13 cellular contexts compared by ENCODE assay signal in the genomic region with DNA sequence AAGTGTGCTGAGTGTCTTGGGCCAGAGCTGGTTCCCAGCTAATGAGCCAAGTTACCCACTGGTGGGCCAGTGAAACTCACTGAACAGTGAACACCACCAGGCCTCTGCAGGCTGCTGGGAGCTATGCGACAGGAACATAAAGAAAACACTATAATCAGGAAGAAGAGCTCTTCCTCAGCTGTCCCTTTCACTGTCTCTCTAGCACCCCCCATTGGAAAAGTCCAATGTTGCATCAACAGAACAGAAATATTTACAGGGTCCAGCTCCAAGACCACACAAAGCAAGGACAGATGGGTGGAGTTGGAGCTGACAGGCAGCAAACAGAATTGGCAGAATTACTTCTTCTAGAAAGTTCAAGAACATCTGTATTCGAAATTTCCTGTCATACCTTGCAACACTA.
DNase-seq lines count a peak whose midpoint lies in the region; ATAC-seq and TF ChIP-seq lines count a peak whose summit lies in the region.
"Had no signal": no experiment of that assay in that cellular context is flagged by ENCODE, and none has a peak within 500 bp of the region (broad histone marks: within the 10 kb centered on the region; RNA-seq: fewer than 3 reads in every experiment).

No MANE protein-coding gene starts in this region.

- POLR2A ChIA-PET in SK-N-SH (lab: Yijun Ruan, JAX): interaction anchor here (0.6 kb wide), 1 partner anchor 1452 kb away, joined by 3 read pairs; no protein-coding TSS in a partner anchor

- no peaks in the 10 kb centered on the region for H3K9me2 ChIP-seq in SK-N-SH

- WGBS in SK-N-SH (ENCODE audit: low lambda C conversion rate): 10% methylated on average over 2 of the region's 2 CpGs
- WGBS in sigmoid colon, 2 donors: 47 to 53% methylated on average over 2 of the region's 2 CpGs

- H3F3A ChIP-seq in SK-N-SH (replicated peaks; ENCODE audit: insufficient read depth): no peaks in the 10 kb centered on the region

- CTCF ChIA-PET in SK-N-SH (lab: Yijun Ruan, JAX): interaction anchor here (0.7 to 2.4 kb wide), 3 partner anchors 8 to 254 kb away, joined by 3 to 11 read pairs (median 8); no protein-coding TSS in a partner anchor

- no peak overlapping the region for H2AFZ ChIP-seq in SK-N-SH (ENCODE audit: low read depth)

- ATAC-seq in SK-N-SH treated with all-trans-retinoic acid at 6 μM for 48 hours: no peak
- no peak for ATAC-seq in activated T-cell treated with anti-CD3 and anti-CD28 coated beads, Interleukin-2, amount 50 U/mL, for 4 hours

- TF ChIP-seq RAD21 in SK-N-SH (IDR thresholded peaks at IDR 0.05; ENCODE audit: low read length): no peak

- intact Hi-C loops in cardiac septum (cut with DNase I): no loop called here
- intact Hi-C loops in sigmoid colon (cut with DNase I): no loop called here

- H3K4me1 ChIP-seq in SK-N-SH (ENCODE audit: control insufficient read depth in 1 of 2, insufficient read depth in 2 of 2, low read depth in 1 of 2, low read length in 1 of 2) (no peaks in the 10 kb centered on the region), sigmoid colon (no peaks in the 10 kb centered on the region)
- H3K4me1 ChIP-seq: SJSA1 had no signal

- no peaks in the 10 kb centered on the region for H3K36me3 Mint-ChIP-seq in activated T-cell treated with anti-CD3 and anti-CD28 coated beads, Interleukin-2, amount 50 U/mL, for 4 hours (ENCODE audit: insufficient read depth)
- H3K36me3 Mint-ChIP-seq: activated CD4-positive, alpha-beta memory T cell treated with anti-CD3 and anti-CD28 coated beads for 36 hours; activated naive CD8-positive, alpha-beta T cell treated with anti-CD3 and anti-CD28 coated beads, Interleukin-2, amount 10 ng/mL, durations not matched to agents 7 days and 5 days had no signal

- H3K79me2 ChIP-seq in SK-N-SH (ENCODE audit: insufficient read depth): no peaks in the 10 kb centered on the region

- 0 out of 2 replicates have a peak, but pooled peaks have one; percentile 15 for TF ChIP-seq CTCF in SK-N-SH (IDR thresholded peaks at IDR 0.05)
- TF ChIP-seq CTCF in epithelial cell of esophagus (IDR thresholded peaks at IDR 0.05; ENCODE audit: insufficient read depth, low read depth, low read length, missing control alignments): peak; percentile 27
- TF ChIP-seq CTCF in sigmoid colon (IDR thresholded peaks at IDR 0.05): no peak

- H3K9ac ChIP-seq in SK-N-SH: no peak overlapping the region

- TF ChIP-seq EP300 in SK-N-SH (IDR thresholded peaks at IDR 0.05; ENCODE audit: borderline replicate concordance in 1 of 2, low read depth in 1 of 2, low read length in 1 of 2) (no peak), sigmoid colon (IDR thresholded peaks at IDR 0.05) (no peak)

- H3K4me3 Mint-ChIP-seq in activated T-cell treated with anti-CD3 and anti-CD28 coated beads, Interleukin-2, amount 50 U/mL, for 4 hours: no peak overlapping the region
- H3K4me3 Mint-ChIP-seq: activated CD4-positive, alpha-beta memory T cell treated with anti-CD3 and anti-CD28 coated beads for 36 hours; activated naive CD8-positive, alpha-beta T cell treated with anti-CD3 and anti-CD28 coated beads, Interleukin-2, amount 10 ng/mL, durations not matched to agents 7 days and 5 days had no signal

- no peak for DNase-seq in SK-N-SH
- DNase-seq in NCI-H748 (lab: John Stamatoyannopoulos, UW; ENCODE audit: unreplicated experiment): peak; percentile 47
- DNase-seq in epithelial cell of esophagus (ENCODE audit: low read depth): peak; percentile 24
- DNase-seq in activated T-cell treated with anti-CD3 and anti-CD28 coated beads, Interleukin-2, amount 50 U/mL, for 4 hours: no peak
- DNase-seq in cardiac septum (ENCODE audit: low spot score): no peak
- no peak for DNase-seq in sigmoid colon
- no peak for DNase-seq in NCI-H1436 treated with DMSO at 0.1 percent for 48 hours (lab: John Stamatoyannopoulos, UW)
- DNase-seq: activated CD4-positive, alpha-beta memory T cell treated with anti-CD3 and anti-CD28 coated beads for 36 hours; activated naive CD8-positive, alpha-beta T cell treated with anti-CD3 and anti-CD28 coated beads, Interleukin-2, amount 10 ng/mL, durations not matched to agents 7 days and 5 days; C1 segment of cervical spinal cord; NCI-H1105 treated with DMSO at 0.1 percent for 48 hours had no signal

- peaks cover 5% of the 10 kb centered on the region for H3K9me3 Mint-ChIP-seq in activated T-cell treated with anti-CD3 and anti-CD28 coated beads, Interleukin-2, amount 50 U/mL, for 4 hours
- H3K9me3 Mint-ChIP-seq: activated naive CD8-positive, alpha-beta T cell treated with anti-CD3 and anti-CD28 coated beads, Interleukin-2, amount 10 ng/mL, durations not matched to agents 7 days and 5 days had no signal

- no peaks in the 10 kb centered on the region for H3K27me3 ChIP-seq in SK-N-SH (ENCODE audit: insufficient read depth)
- no peaks in the 10 kb centered on the region for H3K27me3 ChIP-seq in sigmoid colon
- H3K27me3 ChIP-seq: SJSA1 had no signal

- peak overlapping the region in 1 of 2 experiments; percentile 16; a peak in 1 of 4 replicates for H3K4me3 ChIP-seq in SK-N-SH (ENCODE audit: low read depth in 2 of 2, low read length in 1 of 2)
- H3K4me3 ChIP-seq in epithelial cell of esophagus (ENCODE audit: low read length): no peak overlapping the region
- H3K4me3 ChIP-seq in sigmoid colon: no peak overlapping the region
- H3K4me3 ChIP-seq: SJSA1 had no signal

- H4K20me1 ChIP-seq in SK-N-SH (ENCODE audit: insufficient read depth): no peaks in the 10 kb centered on the region

- H3K9me3 ChIP-seq in SK-N-SH (no peaks in the 10 kb centered on the region), sigmoid colon (peaks cover 0 to 1% (median 0%) of the 10 kb centered on the region in 4 donors)
- H3K9me3 ChIP-seq: SJSA1 had no signal

- H3K4me1 Mint-ChIP-seq in activated T-cell treated with anti-CD3 and anti-CD28 coated beads, Interleukin-2, amount 50 U/mL, for 4 hours (ENCODE audit: low read depth): no peaks in the 10 kb centered on the region
- H3K4me1 Mint-ChIP-seq: activated naive CD8-positive, alpha-beta T cell treated with anti-CD3 and anti-CD28 coated beads, Interleukin-2, amount 10 ng/mL, durations not matched to agents 7 days and 5 days had no signal

- H3K27ac ChIP-seq in SK-N-SH (ENCODE audit: low read depth in 2 of 2, low read length in 1 of 2) (no peak overlapping the region), sigmoid colon (no peak overlapping the region)
- H3K27ac ChIP-seq: SJSA1 had no signal

- H3K4me2 ChIP-seq in SK-N-SH: no peak overlapping the region

- H3K27me3 Mint-ChIP-seq in activated T-cell treated with anti-CD3 and anti-CD28 coated beads, Interleukin-2, amount 50 U/mL, for 4 hours (ENCODE audit: low read depth): no peaks in the 10 kb centered on the region
- H3K27me3 Mint-ChIP-seq: activated CD4-positive, alpha-beta memory T cell treated with anti-CD3 and anti-CD28 coated beads for 36 hours; activated naive CD8-positive, alpha-beta T cell treated with anti-CD3 and anti-CD28 coated beads, Interleukin-2, amount 10 ng/mL, durations not matched to agents 7 days and 5 days had no signal

- no peak for TF ChIP-seq POLR2A in sigmoid colon (IDR thresholded peaks at IDR 0.05)

- H3K36me3 ChIP-seq in SK-N-SH (replicated peaks in 1 of 2; ENCODE audit: control insufficient read depth in 1 of 2, insufficient read depth in 2 of 2, low read length in 1 of 2): no peaks in the 10 kb centered on the region
- H3K36me3 ChIP-seq in sigmoid colon: no peaks in the 10 kb centered on the region
- H3K36me3 ChIP-seq: SJSA1 had no signal

TF ChIP-seq in SK-N-SH, 30 proteins besides CTCF, POLR2A, EP300 and RAD21:
- TF ChIP-seq TCF12 (IDR thresholded peaks at IDR 0.05): no peak
- TF ChIP-seq FOXJ3 (CRISPR knock-in tag; IDR thresholded peaks at IDR 0.05): no peak
- TF ChIP-seq GABPA (IDR thresholded peaks at IDR 0.05; ENCODE audit: low read depth): no peak
- no peak for TF ChIP-seq GATA2 (CRISPR knock-in tag; IDR thresholded peaks at IDR 0.05)
- TF ChIP-seq ELF1 (IDR thresholded peaks at IDR 0.05): no peak
- TF ChIP-seq MXI1 (IDR thresholded peaks at IDR 0.05; ENCODE audit: low read depth, low read length): no peak
TF ChIP-seq in SK-N-SH: peak in this region for 0.

TF ChIP-seq in SK-N-SH treated with all-trans-retinoic acid at 6 μM for 48 hours, 23 proteins besides CTCF, POLR2A, EP300 and RAD21:
- TF ChIP-seq, protein P1, sequence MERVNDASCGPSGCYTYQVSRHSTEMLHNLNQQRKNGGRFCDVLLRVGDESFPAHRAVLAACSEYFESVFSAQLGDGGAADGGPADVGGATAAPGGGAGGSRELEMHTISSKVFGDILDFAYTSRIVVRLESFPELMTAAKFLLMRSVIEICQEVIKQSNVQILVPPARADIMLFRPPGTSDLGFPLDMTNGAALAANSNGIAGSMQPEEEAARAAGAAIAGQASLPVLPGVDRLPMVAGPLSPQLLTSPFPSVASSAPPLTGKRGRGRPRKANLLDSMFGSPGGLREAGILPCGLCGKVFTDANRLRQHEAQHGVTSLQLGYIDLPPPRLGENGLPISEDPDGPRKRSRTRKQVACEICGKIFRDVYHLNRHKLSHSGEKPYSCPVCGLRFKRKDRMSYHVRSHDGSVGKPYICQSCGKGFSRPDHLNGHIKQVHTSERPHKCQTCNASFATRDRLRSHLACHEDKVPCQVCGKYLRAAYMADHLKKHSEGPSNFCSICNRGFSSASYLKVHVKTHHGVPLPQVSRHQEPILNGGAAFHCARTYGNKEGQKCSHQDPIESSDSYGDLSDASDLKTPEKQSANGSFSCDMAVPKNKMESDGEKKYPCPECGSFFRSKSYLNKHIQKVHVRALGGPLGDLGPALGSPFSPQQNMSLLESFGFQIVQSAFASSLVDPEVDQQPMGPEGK (CRISPR knock-in tag; IDR thresholded peaks at IDR 0.05; ENCODE audit: borderline replicate concordance): no peak
- TF ChIP-seq ZFP3 (CRISPR knock-in tag; IDR thresholded peaks at IDR 0.05) (no peak), RARB (CRISPR knock-in tag; IDR thresholded peaks at IDR 0.05) (no peak)
TF ChIP-seq in SK-N-SH treated with all-trans-retinoic acid at 6 μM for 48 hours: peak in this region for 0.

Comparison
In these comparisons a context has a peak if more than half of its experiments do, and no peak if none do; other contexts are left out.
1. DNase-seq: peak in NCI-H748 (single experiment) and epithelial cell of esophagus (single experiment); none in SK-N-SH (single experiment), activated T-cell treated with anti-CD3 and anti-CD28 coated beads, Interleukin-2, amount 50 U/mL, for 4 hours (single experiment), cardiac septum (single experiment), sigmoid colon (single experiment) and NCI-H1436 treated with DMSO at 0.1 percent for 48 hours (single experiment).
2. CTCF ChIP-seq: peak in SK-N-SH (single experiment) and epithelial cell of esophagus (single experiment); none in sigmoid colon (0 of 4).